Comparison of ENCODE assay signal across 1 cellular context in genomic region chr3:172286554-172287148, GRCh38.
A peak's percentile ranks its signal among the peaks of the same experiment; 100 is the strongest.
TF ChIP-seq lines count a peak whose summit lies in the region.

No MANE protein-coding gene starts in this region.

TF ChIP-seq in HepG2, 621 proteins besides CTCF, POLR2A, EP300 and RAD21:
- no peak for TF ChIP-seq PATZ1 (CRISPR knock-in tag; IDR thresholded peaks at IDR 0.05)
- no peak for TF ChIP-seq CC2D1A (CRISPR knock-in tag; IDR thresholded peaks at IDR 0.05)
- TF ChIP-seq IKZF1 (IDR thresholded peaks at IDR 0.05), result no peak
- no peak for TF ChIP-seq ATF7 (IDR thresholded peaks at IDR 0.05)
- no peak for TF ChIP-seq ATF7 (CRISPR knock-in tag; IDR thresholded peaks at IDR 0.05)
- no peak for TF ChIP-seq YEATS2 (CRISPR knock-in tag; IDR thresholded peaks at IDR 0.05; ENCODE audit: borderline replicate concordance)
- TF ChIP-seq ZBTB20 (CRISPR knock-in tag; IDR thresholded peaks at IDR 0.05; ENCODE audit: borderline replicate concordance, low read depth), result no peak
- peak; percentile 95 for TF ChIP-seq RBM22 (optimal IDR thresholded peaks at IDR 0.05; ENCODE audit: low read length)
- TF ChIP-seq GZF1 (CRISPR knock-in tag; IDR thresholded peaks at IDR 0.05), result no peak
- peak; percentile 13 for TF ChIP-seq AGO2 (optimal IDR thresholded peaks at IDR 0.05; ENCODE audit: low read depth, low read length)
- TF ChIP-seq ZNF777 (CRISPR knock-in tag; IDR thresholded peaks at IDR 0.05), result no peak
- no peak for TF ChIP-seq NFKBIZ (CRISPR knock-in tag; IDR thresholded peaks at IDR 0.05)
- TF ChIP-seq RFX1 (IDR thresholded peaks at IDR 0.05), result no peak
- TF ChIP-seq ZNF337 (CRISPR knock-in tag; IDR thresholded peaks at IDR 0.05; ENCODE audit: borderline replicate concordance, low read depth), result no peak
- TF ChIP-seq ZNF646 (CRISPR knock-in tag; IDR thresholded peaks at IDR 0.05), result no peak
- TF ChIP-seq POLR2G (IDR thresholded peaks at IDR 0.05; ENCODE audit: low read depth, low read length), result 0 out of 2 replicates have a peak, but pooled peaks have one; percentile 15
- no peak for TF ChIP-seq GTF3A (CRISPR knock-in tag; conservative IDR thresholded peaks at IDR 0.05)
